Comparison of ENCODE assay signal across 1 cellular context in the genomic region with DNA sequence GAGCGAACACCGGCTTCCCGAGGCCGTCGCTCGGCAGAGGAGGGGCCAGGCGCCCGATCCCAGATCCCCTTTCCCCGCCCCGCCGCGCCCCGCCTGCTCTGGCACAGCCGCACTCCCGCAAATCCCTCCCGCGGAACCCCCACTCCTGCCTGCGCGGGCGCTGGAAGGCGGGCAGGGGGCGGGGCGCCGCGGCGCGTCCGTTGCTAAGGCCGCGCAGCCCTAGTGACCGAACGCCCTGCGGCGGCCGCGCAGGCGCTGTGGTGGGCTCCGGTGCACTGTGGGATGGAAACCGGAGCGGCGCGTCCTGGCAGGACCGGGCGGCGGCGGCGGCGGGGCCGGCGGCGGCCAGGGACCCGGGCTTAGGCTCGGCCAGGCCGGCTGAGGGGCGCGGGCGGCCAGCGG.
TF ChIP-seq lines count a peak whose summit lies in the region.

A gene with protein sequence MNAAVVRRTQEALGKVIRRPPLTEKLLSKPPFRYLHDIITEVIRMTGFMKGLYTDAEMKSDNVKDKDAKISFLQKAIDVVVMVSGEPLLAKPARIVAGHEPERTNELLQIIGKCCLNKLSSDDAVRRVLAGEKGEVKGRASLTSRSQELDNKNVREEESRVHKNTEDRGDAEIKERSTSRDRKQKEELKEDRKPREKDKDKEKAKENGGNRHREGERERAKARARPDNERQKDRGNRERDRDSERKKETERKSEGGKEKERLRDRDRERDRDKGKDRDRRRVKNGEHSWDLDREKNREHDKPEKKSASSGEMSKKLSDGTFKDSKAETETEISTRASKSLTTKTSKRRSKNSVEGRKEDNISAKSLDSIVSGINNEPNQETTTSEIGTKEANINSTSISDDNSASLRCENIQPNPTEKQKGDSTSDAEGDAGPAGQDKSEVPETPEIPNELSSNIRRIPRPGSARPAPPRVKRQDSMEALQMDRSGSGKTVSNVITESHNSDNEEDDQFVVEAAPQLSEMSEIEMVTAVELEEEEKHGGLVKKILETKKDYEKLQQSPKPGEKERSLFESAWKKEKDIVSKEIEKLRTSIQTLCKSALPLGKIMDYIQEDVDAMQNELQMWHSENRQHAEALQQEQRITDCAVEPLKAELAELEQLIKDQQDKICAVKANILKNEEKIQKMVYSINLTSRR (plus strand): TSS at position 273 of the 402 bp plus-strand sequence. CDS start 145 bp downstream, outside the sequence.

TF ChIP-seq in HepG2, 621 proteins besides CTCF, POLR2A, EP300 and RAD21 (continued from another document and continues in another):
- TF ChIP-seq, protein P1, sequence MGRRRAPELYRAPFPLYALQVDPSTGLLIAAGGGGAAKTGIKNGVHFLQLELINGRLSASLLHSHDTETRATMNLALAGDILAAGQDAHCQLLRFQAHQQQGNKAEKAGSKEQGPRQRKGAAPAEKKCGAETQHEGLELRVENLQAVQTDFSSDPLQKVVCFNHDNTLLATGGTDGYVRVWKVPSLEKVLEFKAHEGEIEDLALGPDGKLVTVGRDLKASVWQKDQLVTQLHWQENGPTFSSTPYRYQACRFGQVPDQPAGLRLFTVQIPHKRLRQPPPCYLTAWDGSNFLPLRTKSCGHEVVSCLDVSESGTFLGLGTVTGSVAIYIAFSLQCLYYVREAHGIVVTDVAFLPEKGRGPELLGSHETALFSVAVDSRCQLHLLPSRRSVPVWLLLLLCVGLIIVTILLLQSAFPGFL (CRISPR knock-in tag; IDR thresholded peaks at IDR 0.05), result no peak
- TF ChIP-seq, protein P2, sequence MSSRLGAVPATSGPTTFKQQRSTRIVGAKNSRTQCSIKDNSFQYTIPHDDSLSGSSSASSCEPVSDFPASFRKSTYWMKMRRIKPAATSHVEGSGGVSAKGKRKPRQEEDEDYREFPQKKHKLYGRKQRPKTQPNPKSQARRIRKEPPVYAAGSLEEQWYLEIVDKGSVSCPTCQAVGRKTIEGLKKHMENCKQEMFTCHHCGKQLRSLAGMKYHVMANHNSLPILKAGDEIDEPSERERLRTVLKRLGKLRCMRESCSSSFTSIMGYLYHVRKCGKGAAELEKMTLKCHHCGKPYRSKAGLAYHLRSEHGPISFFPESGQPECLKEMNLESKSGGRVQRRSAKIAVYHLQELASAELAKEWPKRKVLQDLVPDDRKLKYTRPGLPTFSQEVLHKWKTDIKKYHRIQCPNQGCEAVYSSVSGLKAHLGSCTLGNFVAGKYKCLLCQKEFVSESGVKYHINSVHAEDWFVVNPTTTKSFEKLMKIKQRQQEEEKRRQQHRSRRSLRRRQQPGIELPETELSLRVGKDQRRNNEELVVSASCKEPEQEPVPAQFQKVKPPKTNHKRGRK (CRISPR knock-in tag; IDR thresholded peaks at IDR 0.05), result no peak
- TF ChIP-seq PPARG (CRISPR knock-in tag; conservative IDR thresholded peaks at IDR 0.05) (no peak), RAD51 (IDR thresholded peaks at IDR 0.05; ENCODE audit: borderline replicate concordance) (no peak), ETV5 (CRISPR knock-in tag; IDR thresholded peaks at IDR 0.05; ENCODE audit: borderline replicate concordance) (no peak), TAF1 (CRISPR knock-in tag; IDR thresholded peaks at IDR 0.05) (peak; percentile 1; the same call in 1 of the 2 replicates), PCBP1 (IDR thresholded peaks at IDR 0.05; ENCODE audit: borderline replicate concordance, low read depth, low read length) (no peak), ZNF879 (CRISPR knock-in tag; IDR thresholded peaks at IDR 0.05) (no peak), IRX3 (CRISPR knock-in tag; IDR thresholded peaks at IDR 0.05; ENCODE audit: borderline replicate concordance, low read depth) (0 out of 2 replicates have a peak, but pooled peaks have one; percentile 63), ZNF558 (CRISPR knock-in tag; IDR thresholded peaks at IDR 0.05; ENCODE audit: borderline replicate concordance) (no peak), ZNF451 (CRISPR knock-in tag; IDR thresholded peaks at IDR 0.05) (no peak), GTF3A (CRISPR knock-in tag; conservative IDR thresholded peaks at IDR 0.05) (no peak), POGZ (CRISPR knock-in tag; IDR thresholded peaks at IDR 0.05) (peak; percentile 25; the same call in 1 of the 2 replicates), SIN3B (IDR thresholded peaks at IDR 0.05; ENCODE audit: low read length) (no peak), ZNF34 (CRISPR knock-in tag; IDR thresholded peaks at IDR 0.05; ENCODE audit: borderline replicate concordance) (peak; percentile 59; the same call in 1 of the 2 replicates), ZFP82 (CRISPR knock-in tag; IDR thresholded peaks at IDR 0.05; ENCODE audit: borderline replicate concordance) (no peak), TBX2 (CRISPR knock-in tag; IDR thresholded peaks at IDR 0.05; ENCODE audit: borderline replicate concordance) (peak; percentile 29; the same call in 1 of the 2 replicates), ZIK1 (CRISPR knock-in tag; IDR thresholded peaks at IDR 0.05; ENCODE audit: borderline replicate concordance, low read depth) (no peak; the same call in none of the 2 replicates), PRMT3 (CRISPR knock-in tag; IDR thresholded peaks at IDR 0.05; ENCODE audit: borderline replicate concordance, low read depth) (no peak), ZNF550 (CRISPR knock-in tag; IDR thresholded peaks at IDR 0.05; ENCODE audit: borderline replicate concordance) (no peak), RCOR2 (CRISPR knock-in tag; IDR thresholded peaks at IDR 0.05) (no peak), ZBTB8A (CRISPR knock-in tag; IDR thresholded peaks at IDR 0.05; ENCODE audit: borderline replicate concordance, low read depth) (no peak), HNRNPUL1 (IDR thresholded peaks at IDR 0.05; ENCODE audit: low read depth, low read length) (no peak), MTA3 (CRISPR knock-in tag; IDR thresholded peaks at IDR 0.05) (no peak), DNMT1 (CRISPR knock-in tag; IDR thresholded peaks at IDR 0.05) (no peak), ISX (CRISPR knock-in tag; conservative IDR thresholded peaks at IDR 0.05) (no peak), ZNF343 (CRISPR knock-in tag; IDR thresholded peaks at IDR 0.05) (no peak), GABPB1 (CRISPR knock-in tag; IDR thresholded peaks at IDR 0.05) (peak; percentile 72; the same call in 1 of the 2 replicates), ZSCAN12 (CRISPR knock-in tag; IDR thresholded peaks at IDR 0.05) (no peak), CC2D1A (CRISPR knock-in tag; IDR thresholded peaks at IDR 0.05) (no peak), HNRNPH1 (optimal IDR thresholded peaks at IDR 0.05; ENCODE audit: low read depth, low read length) (no peak), REXO4 (CRISPR knock-in tag; IDR thresholded peaks at IDR 0.05; ENCODE audit: borderline replicate concordance) (no peak), ATF1 (CRISPR knock-in tag; IDR thresholded peaks at IDR 0.05) (no peak), HOXA5 (CRISPR knock-in tag; IDR thresholded peaks at IDR 0.05) (no peak; the same call in 1 of the 2 replicates), ZBTB42 (CRISPR knock-in tag; IDR thresholded peaks at IDR 0.05) (no peak), PAF1 (CRISPR knock-in tag; IDR thresholded peaks at IDR 0.05) (no peak), ZNF547 (CRISPR knock-in tag; IDR thresholded peaks at IDR 0.05) (peak; percentile 67; the same call in 1 of the 2 replicates), ZNF713 (CRISPR knock-in tag; IDR thresholded peaks at IDR 0.05) (no peak), EHMT2 (IDR thresholded peaks at IDR 0.05; ENCODE audit: borderline replicate concordance, low read depth, low read length) (no peak)
- TF ChIP-seq, protein P3, sequence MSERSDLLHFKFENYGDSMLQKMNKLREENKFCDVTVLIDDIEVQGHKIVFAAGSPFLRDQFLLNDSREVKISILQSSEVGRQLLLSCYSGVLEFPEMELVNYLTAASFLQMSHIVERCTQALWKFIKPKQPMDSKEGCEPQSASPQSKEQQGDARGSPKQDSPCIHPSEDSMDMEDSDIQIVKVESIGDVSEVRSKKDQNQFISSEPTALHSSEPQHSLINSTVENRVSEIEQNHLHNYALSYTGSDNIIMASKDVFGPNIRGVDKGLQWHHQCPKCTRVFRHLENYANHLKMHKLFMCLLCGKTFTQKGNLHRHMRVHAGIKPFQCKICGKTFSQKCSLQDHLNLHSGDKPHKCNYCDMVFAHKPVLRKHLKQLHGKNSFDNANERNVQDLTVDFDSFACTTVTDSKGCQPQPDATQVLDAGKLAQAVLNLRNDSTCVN (CRISPR knock-in tag; IDR thresholded peaks at IDR 0.05; ENCODE audit: borderline replicate concordance), result no peak
- TF ChIP-seq, protein P4, sequence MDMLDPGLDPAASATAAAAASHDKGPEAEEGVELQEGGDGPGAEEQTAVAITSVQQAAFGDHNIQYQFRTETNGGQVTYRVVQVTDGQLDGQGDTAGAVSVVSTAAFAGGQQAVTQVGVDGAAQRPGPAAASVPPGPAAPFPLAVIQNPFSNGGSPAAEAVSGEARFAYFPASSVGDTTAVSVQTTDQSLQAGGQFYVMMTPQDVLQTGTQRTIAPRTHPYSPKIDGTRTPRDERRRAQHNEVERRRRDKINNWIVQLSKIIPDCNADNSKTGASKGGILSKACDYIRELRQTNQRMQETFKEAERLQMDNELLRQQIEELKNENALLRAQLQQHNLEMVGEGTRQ (IDR thresholded peaks at IDR 0.05; ENCODE audit: low read depth, low read length), result no peak
- TF ChIP-seq, protein P4 (CRISPR knock-in tag; IDR thresholded peaks at IDR 0.05; ENCODE audit: borderline replicate concordance), result no peak
- TF ChIP-seq, protein P5, sequence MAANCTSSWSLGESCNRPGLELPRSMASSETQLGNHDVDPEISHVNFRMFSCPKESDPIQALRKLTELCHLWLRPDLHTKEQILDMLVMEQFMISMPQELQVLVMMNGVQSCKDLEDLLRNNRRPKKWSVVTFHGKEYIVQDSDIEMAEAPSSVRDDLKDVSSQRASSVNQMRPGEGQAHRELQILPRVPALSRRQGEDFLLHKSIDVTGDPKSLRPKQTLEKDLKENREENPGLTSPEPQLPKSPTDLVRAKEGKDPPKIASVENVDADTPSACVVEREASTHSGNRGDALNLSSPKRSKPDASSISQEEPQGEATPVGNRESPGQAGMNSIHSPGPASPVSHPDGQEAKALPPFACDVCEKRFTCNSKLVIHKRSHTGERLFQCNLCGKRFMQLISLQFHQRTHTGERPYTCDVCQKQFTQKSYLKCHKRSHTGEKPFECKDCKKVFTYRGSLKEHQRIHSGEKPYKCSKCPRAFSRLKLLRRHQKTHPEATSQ (CRISPR knock-in tag; IDR thresholded peaks at IDR 0.05; ENCODE audit: borderline replicate concordance), result no peak; the same call in 1 of the 2 replicates
- TF ChIP-seq, protein P6, sequence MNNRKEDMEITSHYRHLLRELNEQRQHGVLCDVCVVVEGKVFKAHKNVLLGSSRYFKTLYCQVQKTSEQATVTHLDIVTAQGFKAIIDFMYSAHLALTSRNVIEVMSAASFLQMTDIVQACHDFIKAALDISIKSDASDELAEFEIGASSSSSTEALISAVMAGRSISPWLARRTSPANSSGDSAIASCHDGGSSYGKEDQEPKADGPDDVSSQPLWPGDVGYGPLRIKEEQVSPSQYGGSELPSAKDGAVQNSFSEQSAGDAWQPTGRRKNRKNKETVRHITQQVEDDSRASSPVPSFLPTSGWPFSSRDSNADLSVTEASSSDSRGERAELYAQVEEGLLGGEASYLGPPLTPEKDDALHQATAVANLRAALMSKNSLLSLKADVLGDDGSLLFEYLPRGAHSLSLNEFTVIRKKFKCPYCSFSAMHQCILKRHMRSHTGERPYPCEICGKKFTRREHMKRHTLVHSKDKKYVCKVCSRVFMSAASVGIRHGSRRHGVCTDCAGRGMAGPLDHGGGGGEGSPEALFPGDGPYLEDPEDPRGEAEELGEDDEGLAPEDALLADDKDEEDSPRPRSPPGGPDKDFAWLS (CRISPR knock-in tag; IDR thresholded peaks at IDR 0.05; ENCODE audit: borderline replicate concordance), result no peak
- TF ChIP-seq, protein P7, sequence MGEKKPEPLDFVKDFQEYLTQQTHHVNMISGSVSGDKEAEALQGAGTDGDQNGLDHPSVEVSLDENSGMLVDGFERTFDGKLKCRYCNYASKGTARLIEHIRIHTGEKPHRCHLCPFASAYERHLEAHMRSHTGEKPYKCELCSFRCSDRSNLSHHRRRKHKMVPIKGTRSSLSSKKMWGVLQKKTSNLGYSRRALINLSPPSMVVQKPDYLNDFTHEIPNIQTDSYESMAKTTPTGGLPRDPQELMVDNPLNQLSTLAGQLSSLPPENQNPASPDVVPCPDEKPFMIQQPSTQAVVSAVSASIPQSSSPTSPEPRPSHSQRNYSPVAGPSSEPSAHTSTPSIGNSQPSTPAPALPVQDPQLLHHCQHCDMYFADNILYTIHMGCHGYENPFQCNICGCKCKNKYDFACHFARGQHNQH (CRISPR knock-in tag; IDR thresholded peaks at IDR 0.05), result no peak
- TF ChIP-seq, protein P8, sequence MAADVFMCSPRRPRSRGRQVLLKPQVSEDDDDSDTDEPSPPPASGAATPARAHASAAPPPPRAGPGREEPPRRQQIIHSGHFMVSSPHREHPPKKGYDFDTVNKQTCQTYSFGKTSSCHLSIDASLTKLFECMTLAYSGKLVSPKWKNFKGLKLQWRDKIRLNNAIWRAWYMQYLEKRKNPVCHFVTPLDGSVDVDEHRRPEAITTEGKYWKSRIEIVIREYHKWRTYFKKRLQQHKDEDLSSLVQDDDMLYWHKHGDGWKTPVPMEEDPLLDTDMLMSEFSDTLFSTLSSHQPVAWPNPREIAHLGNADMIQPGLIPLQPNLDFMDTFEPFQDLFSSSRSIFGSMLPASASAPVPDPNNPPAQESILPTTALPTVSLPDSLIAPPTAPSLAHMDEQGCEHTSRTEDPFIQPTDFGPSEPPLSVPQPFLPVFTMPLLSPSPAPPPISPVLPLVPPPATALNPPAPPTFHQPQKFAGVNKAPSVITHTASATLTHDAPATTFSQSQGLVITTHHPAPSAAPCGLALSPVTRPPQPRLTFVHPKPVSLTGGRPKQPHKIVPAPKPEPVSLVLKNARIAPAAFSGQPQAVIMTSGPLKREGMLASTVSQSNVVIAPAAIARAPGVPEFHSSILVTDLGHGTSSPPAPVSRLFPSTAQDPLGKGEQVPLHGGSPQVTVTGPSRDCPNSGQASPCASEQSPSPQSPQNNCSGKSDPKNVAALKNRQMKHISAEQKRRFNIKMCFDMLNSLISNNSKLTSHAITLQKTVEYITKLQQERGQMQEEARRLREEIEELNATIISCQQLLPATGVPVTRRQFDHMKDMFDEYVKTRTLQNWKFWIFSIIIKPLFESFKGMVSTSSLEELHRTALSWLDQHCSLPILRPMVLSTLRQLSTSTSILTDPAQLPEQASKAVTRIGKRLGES (CRISPR knock-in tag; IDR thresholded peaks at IDR 0.05; ENCODE audit: borderline replicate concordance), result no peak
- TF ChIP-seq, protein P9, sequence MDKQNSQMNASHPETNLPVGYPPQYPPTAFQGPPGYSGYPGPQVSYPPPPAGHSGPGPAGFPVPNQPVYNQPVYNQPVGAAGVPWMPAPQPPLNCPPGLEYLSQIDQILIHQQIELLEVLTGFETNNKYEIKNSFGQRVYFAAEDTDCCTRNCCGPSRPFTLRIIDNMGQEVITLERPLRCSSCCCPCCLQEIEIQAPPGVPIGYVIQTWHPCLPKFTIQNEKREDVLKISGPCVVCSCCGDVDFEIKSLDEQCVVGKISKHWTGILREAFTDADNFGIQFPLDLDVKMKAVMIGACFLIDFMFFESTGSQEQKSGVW (CRISPR knock-in tag; IDR thresholded peaks at IDR 0.05; ENCODE audit: borderline replicate concordance), result no peak
